In genomic region chr3:178079966-178080365, GRCh38 we compare ENCODE assay signal across 16 cellular contexts.
DNase-seq lines count a peak whose midpoint lies in the region; ATAC-seq and TF ChIP-seq lines count a peak whose summit lies in the region.
"Had no signal": no experiment of that assay in that cellular context is flagged by ENCODE, and none has a peak within 500 bp of the region (broad histone marks: within the 10 kb centered on the region; RNA-seq: fewer than 3 reads in every experiment).

No MANE protein-coding gene starts in this region.

- no peak overlapping the region for H2BK12ac ChIP-seq in trophoblast cell (ENCODE audit: low read length)

- no peak overlapping the region for H3K14ac ChIP-seq in trophoblast cell (ENCODE audit: low read length)

- H3K27me3 Mint-ChIP-seq in activated naive CD8-positive, alpha-beta T cell treated with anti-CD3 and anti-CD28 coated beads, Interleukin-2, amount 50 U/mL, for 24 hours, result no peaks in the 10 kb centered on the region
- no peaks in the 10 kb centered on the region for H3K27me3 Mint-ChIP-seq in stimulated activated naive CD8-positive, alpha-beta T cell treated with anti-CD3 and anti-CD28 coated beads, Interleukin-15, amount 100 ng/mL, for 72 hours

- no peak overlapping the region for H3K4me3 ChIP-seq in MM.1S (ENCODE audit: low read length)
- no peak overlapping the region for H3K4me3 ChIP-seq in trophoblast cell (ENCODE audit: low read depth, low read length)

- H3K36me3 ChIP-seq in MM.1S (replicated peaks; ENCODE audit: insufficient read depth, low read length) (no peaks in the 10 kb centered on the region), trophoblast cell (ENCODE audit: control insufficient read depth in 1 of 2, insufficient read depth in 2 of 2, low read length in 2 of 2) (no peaks in the 10 kb centered on the region)

- H4K12ac ChIP-seq in trophoblast cell (ENCODE audit: low read depth, low read length), result no peak overlapping the region

- H3K27ac Mint-ChIP-seq in activated naive CD8-positive, alpha-beta T cell treated with anti-CD3 and anti-CD28 coated beads, Interleukin-2, amount 50 U/mL, for 24 hours, result no peak overlapping the region
- H3K27ac Mint-ChIP-seq in stimulated activated naive CD8-positive, alpha-beta T cell treated with anti-CD3 and anti-CD28 coated beads, Interleukin-15, amount 100 ng/mL, for 72 hours, result no peak overlapping the region
- H3K27ac Mint-ChIP-seq: HFFc6 had no signal

- H3K4me1 Mint-ChIP-seq in activated naive CD8-positive, alpha-beta T cell treated with anti-CD3 and anti-CD28 coated beads, Interleukin-2, amount 50 U/mL, for 24 hours, result peaks cover 38% of the 10 kb centered on the region
- H3K4me1 Mint-ChIP-seq in stimulated activated naive CD8-positive, alpha-beta T cell treated with anti-CD3 and anti-CD28 coated beads, Interleukin-15, amount 100 ng/mL, for 72 hours, result peaks cover 37% of the 10 kb centered on the region

- no peak overlapping the region for H3K4ac ChIP-seq in trophoblast cell (ENCODE audit: low read depth, low read length)

- no peak overlapping the region for H4K8ac ChIP-seq in trophoblast cell (ENCODE audit: low read depth, low read length)

- TF ChIP-seq CTCF in MM.1S (IDR thresholded peaks at IDR 0.05; ENCODE audit: low read length), result no peak

- no CpG with 5 or more reads among the region's 1 CpG for WGBS in trophoblast cell (ENCODE audit: extremely low coverage, insufficient coverage, insufficient read length)

- no peak overlapping the region for H3K4me3 Mint-ChIP-seq in activated naive CD8-positive, alpha-beta T cell treated with anti-CD3 and anti-CD28 coated beads, Interleukin-2, amount 50 U/mL, for 24 hours
- no peak overlapping the region for H3K4me3 Mint-ChIP-seq in stimulated activated naive CD8-positive, alpha-beta T cell treated with anti-CD3 and anti-CD28 coated beads, Interleukin-15, amount 100 ng/mL, for 72 hours
- H3K4me3 Mint-ChIP-seq: HFFc6 had no signal

- peak; percentile 70 for DNase-seq in MM.1S
- no peak for DNase-seq in activated naive CD8-positive, alpha-beta T cell treated with anti-CD3 and anti-CD28 coated beads, Interleukin-2, amount 50 U/mL, for 24 hours
- DNase-seq in lung microvascular endothelial cell (ENCODE audit: low read depth in 2 of 2), result peak; percentile 15 to 26
- DNase-seq in stimulated activated naive CD8-positive, alpha-beta T cell treated with anti-CD3 and anti-CD28 coated beads, Interleukin-15, amount 100 ng/mL, for 72 hours, result no peak
- DNase-seq in NCI-H2107 treated with DMSO at 0.1 percent for 48 hours (lab: John Stamatoyannopoulos, UW; ENCODE audit: unreplicated experiment), result no peak
- no peak for DNase-seq in trophoblast cell
- DNase-seq in cerebellum (ENCODE audit: low spot score), result no peak
- DNase-seq: HFFc6; KG1; NCI-H1092; NCI-H1694 treated with DMSO at 0.1 percent for 48 hours; NCI-H2107; NCI-H226; NCI-H526 treated with DMSO at 0.1 percent for 48 hours; NK-92 treated with Interleukin-12 subunit alpha and Interleukin-12 subunit beta, amount 100 ng/mL, for 24 hours; RPMI8226 had no signal

- no peak overlapping the region for H2BK5ac ChIP-seq in trophoblast cell (ENCODE audit: low read depth, low read length, poor library complexity)

- H3K79me2 ChIP-seq in MM.1S (ENCODE audit: low read length), result no peaks in the 10 kb centered on the region
- peaks cover 2% of the 10 kb centered on the region for H3K79me2 ChIP-seq in trophoblast cell (ENCODE audit: control insufficient read depth, insufficient read depth, low read length, poor library complexity)

- H3K4me2 ChIP-seq in MM.1S (ENCODE audit: low read depth, low read length), result peak overlapping the region; percentile 22; the same call in 1 of the 2 replicates
- no peak overlapping the region for H3K4me2 ChIP-seq in trophoblast cell (ENCODE audit: low read length)

- H4K20me1 ChIP-seq in MM.1S (ENCODE audit: insufficient read depth, low read length), result no peaks in the 10 kb centered on the region

- no peak overlapping the region for H2BK120ac ChIP-seq in trophoblast cell (ENCODE audit: insufficient read depth, low read length, poor library complexity)

- no peak overlapping the region for H4K91ac ChIP-seq in trophoblast cell (ENCODE audit: low read depth, low read length)

- H3K27ac ChIP-seq in MM.1S (ENCODE audit: low read length) (peak overlapping the region; percentile 1; the same call in 1 of the 2 replicates), trophoblast cell (ENCODE audit: low read depth, low read length) (no peak overlapping the region)

- H3K9ac ChIP-seq in MM.1S (ENCODE audit: low read length) (no peak overlapping the region), trophoblast cell (ENCODE audit: low read length) (no peak overlapping the region)

- H3K9me2 ChIP-seq in MM.1S (replicated peaks; ENCODE audit: insufficient read depth, low read length), result no peaks in the 10 kb centered on the region

- H3K79me1 ChIP-seq in trophoblast cell (ENCODE audit: low read length), result peaks cover 14% of the 10 kb centered on the region

- H3K9me3 ChIP-seq in MM.1S (replicated peaks; ENCODE audit: insufficient read depth, low read length), result no peaks in the 10 kb centered on the region
- no peaks in the 10 kb centered on the region for H3K9me3 ChIP-seq in trophoblast cell (ENCODE audit: insufficient read depth, low read depth, low read length)

- peaks cover 8% of the 10 kb centered on the region; the same call in 1 of the 2 replicates for H3F3A ChIP-seq in MM.1S (ENCODE audit: insufficient read depth, low read length)

- no peak overlapping the region for H3K23ac ChIP-seq in trophoblast cell (ENCODE audit: low read length)

- H3K18ac ChIP-seq in trophoblast cell (ENCODE audit: low read length), result no peak overlapping the region

- no peaks in the 10 kb centered on the region for H3K9me3 Mint-ChIP-seq in activated naive CD8-positive, alpha-beta T cell treated with anti-CD3 and anti-CD28 coated beads, Interleukin-2, amount 50 U/mL, for 24 hours
- no peaks in the 10 kb centered on the region for H3K9me3 Mint-ChIP-seq in stimulated activated naive CD8-positive, alpha-beta T cell treated with anti-CD3 and anti-CD28 coated beads, Interleukin-15, amount 100 ng/mL, for 72 hours
- H3K9me3 Mint-ChIP-seq: HFFc6 had no signal

- H3K27me3 ChIP-seq in MM.1S (replicated peaks; ENCODE audit: insufficient read depth, low read length) (no peaks in the 10 kb centered on the region), trophoblast cell (ENCODE audit: insufficient read depth, low read length) (no peaks in the 10 kb centered on the region)

- H2AFZ ChIP-seq in MM.1S (ENCODE audit: low read length) (0 out of 2 replicates have a peak overlapping the region, but pooled peaks have one; percentile 2), trophoblast cell (ENCODE audit: insufficient read depth, low read length, poor library complexity) (no peak overlapping the region)

- H3K4me1 ChIP-seq in MM.1S (ENCODE audit: low read length), result peaks cover 43% of the 10 kb centered on the region
- H3K4me1 ChIP-seq in trophoblast cell (ENCODE audit: control insufficient read depth in 1 of 2, insufficient read depth in 2 of 2, low read length in 2 of 2), result peaks cover 10 to 13% of the 10 kb centered on the region in 2 experiments

- no peak overlapping the region for H2AK5ac ChIP-seq in trophoblast cell (ENCODE audit: low read length)

- no peaks in the 10 kb centered on the region for H3K36me3 Mint-ChIP-seq in activated naive CD8-positive, alpha-beta T cell treated with anti-CD3 and anti-CD28 coated beads, Interleukin-2, amount 50 U/mL, for 24 hours (ENCODE audit: low read depth)

- ATAC-seq in activated naive CD8-positive, alpha-beta T cell treated with anti-CD3 and anti-CD28 coated beads, Interleukin-2, amount 50 U/mL, for 24 hours, result peak; percentile 69
- peak; percentile 63 for ATAC-seq in stimulated activated naive CD8-positive, alpha-beta T cell treated with anti-CD3 and anti-CD28 coated beads, Interleukin-15, amount 100 ng/mL, for 72 hours

Comparison
In these comparisons a context has a peak if more than half of its experiments do, and no peak if none do; other contexts are left out.
1. DNase-seq: peak in MM.1S (single experiment) and lung microvascular endothelial cell (2 of 2); none in activated naive CD8-positive, alpha-beta T cell treated with anti-CD3 and anti-CD28 coated beads, Interleukin-2, amount 50 U/mL, for 24 hours (single experiment), stimulated activated naive CD8-positive, alpha-beta T cell treated with anti-CD3 and anti-CD28 coated beads, Interleukin-15, amount 100 ng/mL, for 72 hours (0 of 2), NCI-H2107 treated with DMSO at 0.1 percent for 48 hours (single experiment), trophoblast cell (0 of 2) and cerebellum (single experiment).